1 cellular context compared by ENCODE assay signal in genomic region chr17:65055280-65055707, GRCh38.
TF ChIP-seq lines count a peak whose summit lies in the region.

No MANE protein-coding gene starts in this region.

TF ChIP-seq in HCT116, 20 proteins besides CTCF, POLR2A, EP300 and RAD21 (continued from another document):
- TF ChIP-seq, protein P1, sequence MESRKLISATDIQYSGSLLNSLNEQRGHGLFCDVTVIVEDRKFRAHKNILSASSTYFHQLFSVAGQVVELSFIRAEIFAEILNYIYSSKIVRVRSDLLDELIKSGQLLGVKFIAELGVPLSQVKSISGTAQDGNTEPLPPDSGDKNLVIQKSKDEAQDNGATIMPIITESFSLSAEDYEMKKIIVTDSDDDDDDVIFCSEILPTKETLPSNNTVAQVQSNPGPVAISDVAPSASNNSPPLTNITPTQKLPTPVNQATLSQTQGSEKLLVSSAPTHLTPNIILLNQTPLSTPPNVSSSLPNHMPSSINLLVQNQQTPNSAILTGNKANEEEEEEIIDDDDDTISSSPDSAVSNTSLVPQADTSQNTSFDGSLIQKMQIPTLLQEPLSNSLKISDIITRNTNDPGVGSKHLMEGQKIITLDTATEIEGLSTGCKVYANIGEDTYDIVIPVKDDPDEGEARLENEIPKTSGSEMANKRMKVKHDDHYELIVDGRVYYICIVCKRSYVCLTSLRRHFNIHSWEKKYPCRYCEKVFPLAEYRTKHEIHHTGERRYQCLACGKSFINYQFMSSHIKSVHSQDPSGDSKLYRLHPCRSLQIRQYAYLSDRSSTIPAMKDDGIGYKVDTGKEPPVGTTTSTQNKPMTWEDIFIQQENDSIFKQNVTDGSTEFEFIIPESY (IDR thresholded peaks at IDR 0.05; ENCODE audit: extremely low read depth, insufficient replicate concordance, low read length): no peak
- TF ChIP-seq POLR2AphosphoS5 (IDR thresholded peaks at IDR 0.05; ENCODE audit: low read depth, low read length) (no peak), EZH2phosphoT487 (IDR thresholded peaks at IDR 0.05; ENCODE audit: borderline replicate concordance) (no peak), TCF7L2 (IDR thresholded peaks at IDR 0.05; ENCODE audit: borderline replicate concordance, extremely low read depth, insufficient read depth, insufficient read length) (no peak), CEBPB (IDR thresholded peaks at IDR 0.05; ENCODE audit: low read depth) (no peak), ZFX (IDR thresholded peaks at IDR 0.05) (no peak)
